8 cellular contexts compared by ENCODE assay signal in genomic region chr6:107318100-107318736, GRCh38.
DNase-seq lines count a peak whose midpoint lies in the region; ATAC-seq and TF ChIP-seq lines count a peak whose summit lies in the region.

No MANE protein-coding gene starts in this region.

- CTCF ChIA-PET in CD4-positive, alpha-beta T cell (lab: Charles Lee), result interaction anchor here (0.5 to 0.6 kb wide), 2 partner anchors 11 to 47 kb away, joined by 3 read pairs; no protein-coding TSS in a partner anchor

- DNase-seq in CD4-positive, alpha-beta T cell, result peak in 1 of 10 experiments; percentile 4
- DNase-seq in NCI-H526 (lab: John Stamatoyannopoulos, UW) (peak; percentile 63 to 88), glomerular visceral epithelial cell (ENCODE audit: extremely low spot score) (peak; percentile 57), progenitor cell of endocrine pancreas (ENCODE audit: low spot score, unreplicated experiment) (no peak)
- peak; percentile 56 for DNase-seq in activated CD8-positive, alpha-beta memory T cell treated with anti-CD3 and anti-CD28 coated beads, Interleukin-2, amount 50 U/mL, for 48 hours
- DNase-seq in activated effector memory CD4-positive, alpha-beta T cell treated with Interleukin-2 at 50 U/mL for 16 hours, result no peak

- POLR2A ChIA-PET in CD4-positive, alpha-beta T cell (lab: Charles Lee), result interaction anchor here (1.1 kb wide), 1 partner anchor 141 kb away, joined by 5 read pairs; the partner anchor contains the start of gene PDSS2

- no peaks in the 10 kb centered on the region for H3K27me3 ChIP-seq in CD4-positive, alpha-beta T cell (ENCODE audit: control insufficient read depth, insufficient read depth, low read length)

- no peaks in the 10 kb centered on the region for H3K36me3 Mint-ChIP-seq in CD4-positive, alpha-beta T cell (ENCODE audit: low read depth)
- H3K36me3 Mint-ChIP-seq in progenitor cell of endocrine pancreas (ENCODE audit: insufficient read depth), result no peaks in the 10 kb centered on the region

- H3K27ac Mint-ChIP-seq in CD4-positive, alpha-beta T cell, result no peak overlapping the region
- no peak overlapping the region for H3K27ac Mint-ChIP-seq in progenitor cell of endocrine pancreas

- no peak for ATAC-seq in CD4-positive, alpha-beta T cell (ENCODE audit: poor library complexity)
- ATAC-seq in GM18861 (IDR thresholded peaks at IDR 0.05; ENCODE audit: unreplicated experiment), result peak; percentile 84
- peak; percentile 75 for ATAC-seq in HG03139 (IDR thresholded peaks at IDR 0.05; ENCODE audit: unreplicated experiment)

- H3K27me3 Mint-ChIP-seq in CD4-positive, alpha-beta T cell, result no peaks in the 10 kb centered on the region
- H3K27me3 Mint-ChIP-seq in progenitor cell of endocrine pancreas, result no peaks in the 10 kb centered on the region

- peak; percentile 39 for TF ChIP-seq CTCF in CD4-positive, alpha-beta T cell (IDR thresholded peaks at IDR 0.05)
- TF ChIP-seq CTCF in progenitor cell of endocrine pancreas (IDR thresholded peaks at IDR 0.05; ENCODE audit: unreplicated experiment), result peak; percentile 66

- H3K4me3 Mint-ChIP-seq in CD4-positive, alpha-beta T cell, result no peak overlapping the region
- H3K4me3 Mint-ChIP-seq in progenitor cell of endocrine pancreas (ENCODE audit: low read depth), result no peak overlapping the region

- no peaks in the 10 kb centered on the region for H3K9me3 ChIP-seq in CD4-positive, alpha-beta T cell (ENCODE audit: control insufficient read depth, low read length)

- no peak overlapping the region for H3K27ac ChIP-seq in CD4-positive, alpha-beta T cell (ENCODE audit: low read depth, low read length)

- H3K9me3 Mint-ChIP-seq in CD4-positive, alpha-beta T cell, result no peaks in the 10 kb centered on the region
- no peaks in the 10 kb centered on the region for H3K9me3 Mint-ChIP-seq in progenitor cell of endocrine pancreas (ENCODE audit: low read depth)

- intact Hi-C loops in CD4-positive, alpha-beta T cell (cut with DNase I, micrococcal nuclease), result no loop called here

- no peaks in the 10 kb centered on the region for H3K4me1 Mint-ChIP-seq in CD4-positive, alpha-beta T cell (ENCODE audit: low read depth)
- peaks cover 6% of the 10 kb centered on the region for H3K4me1 Mint-ChIP-seq in progenitor cell of endocrine pancreas (ENCODE audit: low read depth)

Comparison
In these comparisons a context has a peak if more than half of its experiments do, and no peak if none do; other contexts are left out.
1. DNase-seq: peak in NCI-H526 (2 of 2), activated CD8-positive, alpha-beta memory T cell treated with anti-CD3 and anti-CD28 coated beads, Interleukin-2, amount 50 U/mL, for 48 hours (single experiment) and glomerular visceral epithelial cell (single experiment); none in progenitor cell of endocrine pancreas (single experiment) and activated effector memory CD4-positive, alpha-beta T cell treated with Interleukin-2 at 50 U/mL for 16 hours (single experiment).